8 cellular contexts compared by ENCODE assay signal in the genomic region with DNA sequence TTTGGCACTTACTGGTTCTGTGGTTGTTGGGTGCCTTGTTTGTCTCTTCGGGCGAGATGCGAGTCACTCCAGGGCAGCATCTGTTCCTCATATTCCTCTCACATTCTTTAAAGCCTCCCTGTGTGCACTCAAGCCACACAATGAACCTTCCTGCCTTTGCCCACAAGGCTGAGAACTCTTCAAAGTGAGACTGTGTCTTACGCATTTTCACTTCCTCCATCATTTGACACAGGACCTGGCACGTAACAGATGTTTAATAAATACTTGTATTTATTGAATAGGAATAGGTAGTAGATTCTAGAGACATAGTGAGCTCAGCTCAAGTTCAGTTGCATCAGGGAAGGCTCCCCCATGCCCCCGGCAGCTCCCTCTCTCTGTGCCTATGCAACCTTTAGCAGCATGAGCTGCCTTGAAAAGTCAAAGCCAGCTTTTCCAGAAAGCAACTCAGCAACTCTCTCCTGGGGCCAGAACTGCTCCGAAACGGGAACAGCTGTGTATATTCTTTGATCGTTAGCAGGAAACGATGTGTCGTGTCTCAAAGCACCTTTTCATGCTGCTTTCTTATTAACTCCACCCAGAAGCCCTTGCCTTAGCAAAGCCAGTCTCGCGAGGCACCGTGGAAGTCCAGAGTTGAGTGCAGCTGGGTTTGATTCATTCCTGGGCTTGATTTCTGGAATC.
A peak's percentile ranks its signal among the peaks of the same experiment; 100 is the strongest.
DNase-seq lines count a peak whose midpoint lies in the region; ATAC-seq and TF ChIP-seq lines count a peak whose summit lies in the region.

No MANE protein-coding gene starts in this region.

- H3K4me3 ChIP-seq in GM12864 (ENCODE audit: low read depth, low read length), result peak overlapping the region; percentile 23
- peak overlapping the region; percentile 43 for H3K4me3 ChIP-seq in thoracic aorta

- ATAC-seq in GM21576 (IDR thresholded peaks at IDR 0.05; ENCODE audit: unreplicated experiment), result peak; percentile 90
- peak; percentile 57 for ATAC-seq in left ventricle myocardium superior
- no peak for ATAC-seq in thoracic aorta (ENCODE audit: insufficient number of reproducible peaks, low FRiP score, low read depth)
- ATAC-seq in left lobe of liver, result no peak

- H3K36me3 ChIP-seq in thoracic aorta, result no peaks in the 10 kb centered on the region

- TF ChIP-seq CTCF in GM12864 (IDR thresholded peaks at IDR 0.05; ENCODE audit: low read depth, low read length, missing control alignments), result no peak
- no peak for TF ChIP-seq CTCF in thoracic aorta (IDR thresholded peaks at IDR 0.05)

- in situ Hi-C loops in KBM-7 (cut with MboI; ENCODE audit: low pct_unique_long_range_greater_than_20kb, low sequenced_read_pairs), result no loop called here

- H3K4me1 ChIP-seq in thoracic aorta (ENCODE audit: control insufficient read depth in 1 of 2, low read depth in 2 of 2), result peaks cover 44 to 65% of the 10 kb centered on the region in 2 donors

- intact Hi-C loops in left ventricle myocardium superior (cut with micrococcal nuclease), result no loop called here

- H3K27me3 ChIP-seq in thoracic aorta (replicated peaks; ENCODE audit: insufficient read depth), result no peaks in the 10 kb centered on the region

- H3K9me3 ChIP-seq in thoracic aorta, result no peaks in the 10 kb centered on the region

- peak; percentile 77 for DNase-seq in GM12864 (ENCODE audit: low read depth)
- peak; percentile 83 for DNase-seq in KBM-7
- DNase-seq in activated T-cell treated with anti-CD3 and anti-CD28 coated beads, Interleukin-2, amount 50 U/mL, for 1 hour, result peak; percentile 39
- DNase-seq in left ventricle myocardium superior, result no peak
- DNase-seq in thoracic aorta (ENCODE audit: low spot score), result no peak
- no peak for DNase-seq in NCI-H1417 (lab: John Stamatoyannopoulos, UW)
- DNase-seq in left lobe of liver (ENCODE audit: low spot score), result no peak

- peak overlapping the region; percentile 43 to 81 for H3K27ac ChIP-seq in thoracic aorta

Comparison
In these comparisons a context has a peak if more than half of its experiments do, and no peak if none do; other contexts are left out.
1. DNase-seq: peak in GM12864 (single experiment), KBM-7 (single experiment) and activated T-cell treated with anti-CD3 and anti-CD28 coated beads, Interleukin-2, amount 50 U/mL, for 1 hour (single experiment); none in left ventricle myocardium superior (single experiment), thoracic aorta (single experiment), NCI-H1417 (0 of 3) and left lobe of liver (single experiment).
2. ATAC-seq: peak in GM21576 (single experiment) and left ventricle myocardium superior (single experiment); none in thoracic aorta (single experiment) and left lobe of liver (single experiment).